ENCODE assay signal across 8 cellular contexts in the genomic region with DNA sequence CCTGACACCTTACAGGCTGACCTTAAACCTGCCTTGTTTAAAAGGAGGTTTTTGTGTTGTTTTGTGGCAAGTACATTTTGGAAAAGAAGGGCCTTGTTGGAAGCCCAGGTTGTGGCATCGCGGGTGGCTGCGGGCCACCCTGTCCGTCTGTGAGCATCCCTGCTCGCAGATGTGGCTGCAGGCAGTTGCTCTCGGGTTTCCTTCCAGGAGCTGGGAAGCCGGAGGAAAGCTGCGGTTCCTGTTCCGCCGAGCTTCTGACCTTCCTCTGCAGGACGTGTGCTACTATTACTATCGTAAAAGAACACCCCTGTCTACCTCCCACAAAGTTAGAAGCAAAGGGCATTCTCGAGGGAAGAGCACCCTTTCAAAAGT. TPM values are rescaled to one million over a fixed set of nuclear protein-coding genes. Genes with fewer than 3 reads are reported as not detected.
DNase-seq lines count a peak whose midpoint lies in the region; ATAC-seq and TF ChIP-seq lines count a peak whose summit lies in the region.

No MANE protein-coding gene starts in this region.

- H3K4me3 ChIP-seq in DND-41 (ENCODE audit: low read depth in 1 of 2, low read length in 2 of 2) = peak overlapping the region; percentile 93 to 99
- peak overlapping the region; percentile 81 for H3K4me3 ChIP-seq in retinal pigment epithelial cell (ENCODE audit: low read length)

- H3K9ac ChIP-seq in DND-41 (ENCODE audit: low read depth, low read length) = peak overlapping the region; percentile 97

- H3K27ac ChIP-seq in DND-41 (ENCODE audit: low read length) = peak overlapping the region; percentile 75

- peak; percentile 4; the same call in 1 of the 3 replicates for ATAC-seq in DND-41 (ENCODE audit: insufficient read depth, low read depth)
- ATAC-seq in GM21515 (IDR thresholded peaks at IDR 0.05; ENCODE audit: unreplicated experiment) = peak; percentile 13
- no peak for ATAC-seq in GM19455 (IDR thresholded peaks at IDR 0.05; ENCODE audit: unreplicated experiment)

- no peaks in the 10 kb centered on the region for H3K9me3 ChIP-seq in DND-41 (ENCODE audit: insufficient read depth, low read length, severe bottlenecking)

- DNase-seq in DND-41 = peak; percentile 27
- DNase-seq in M059J (ENCODE audit: low read depth) = peak; percentile 60
- DNase-seq in anterior cingulate cortex (lab: John Stamatoyannopoulos, UW) = peak in 30 of 58 donors; percentile 3 to 66 (median 38)
- DNase-seq in hepatic stellate cell (ENCODE audit: low spot score) = peak; percentile 49
- DNase-seq in retinal pigment epithelial cell (ENCODE audit: low read depth) = no peak
- no peak for DNase-seq in activated CD8-positive, alpha-beta memory T cell treated with anti-CD3 and anti-CD28 coated beads, Interleukin-2, amount 50 U/mL, for 48 hours

- peak overlapping the region; percentile 71 for H3K4me2 ChIP-seq in DND-41 (ENCODE audit: insufficient read depth, low read length)

- peaks cover 35% of the 10 kb centered on the region for H3K4me1 ChIP-seq in DND-41 (ENCODE audit: insufficient read depth, low read length)

- peak overlapping the region; percentile 84 for H2AFZ ChIP-seq in DND-41 (ENCODE audit: low read depth, low read length)

- H3K79me2 ChIP-seq in DND-41 (ENCODE audit: insufficient read depth, low read length) = peaks cover 61% of the 10 kb centered on the region

- no peaks in the 10 kb centered on the region for H3K27me3 ChIP-seq in DND-41 (ENCODE audit: insufficient read depth, low read length, poor library complexity)

- H4K20me1 ChIP-seq in DND-41 (ENCODE audit: insufficient read depth, low read length) = peaks cover 9% of the 10 kb centered on the region; the same call in 1 of the 2 replicates

- no peak for TF ChIP-seq CTCF in DND-41 (IDR thresholded peaks at IDR 0.05; ENCODE audit: borderline replicate concordance, extremely low read depth, low read length, poor library complexity, severe bottlenecking)
- TF ChIP-seq CTCF in retinal pigment epithelial cell (conservative IDR thresholded peaks at IDR 0.05; ENCODE audit: low read depth, low read length) = no peak

- peaks cover 17% of the 10 kb centered on the region for H3K36me3 ChIP-seq in DND-41 (ENCODE audit: insufficient read depth, low read length)

RNA-seq across cellular contexts. Expression of gene MFF, which starts 0.8 kb away (rescaled TPM):
- total RNA-seq in M059J (2014; rRNA removed; shearing (Covaris generic)) = 148 and 168 TPM in 2 replicates

RNA-seq across cellular contexts. Expression of gene TM4SF20, which starts 53.3 kb away (rescaled TPM):
- total RNA-seq in M059J (2014; rRNA removed; shearing (Covaris generic)) = not detected in 2 replicates

Comparison
In these comparisons a context has a peak if more than half of its experiments do, and no peak if none do; other contexts are left out.
1. DNase-seq: peak in DND-41 (single experiment), M059J (single experiment), anterior cingulate cortex (30 of 58) and hepatic stellate cell (single experiment); none in retinal pigment epithelial cell (single experiment) and activated CD8-positive, alpha-beta memory T cell treated with anti-CD3 and anti-CD28 coated beads, Interleukin-2, amount 50 U/mL, for 48 hours (single experiment).